ENCODE assay signal across 13 cellular contexts in the genomic region with DNA sequence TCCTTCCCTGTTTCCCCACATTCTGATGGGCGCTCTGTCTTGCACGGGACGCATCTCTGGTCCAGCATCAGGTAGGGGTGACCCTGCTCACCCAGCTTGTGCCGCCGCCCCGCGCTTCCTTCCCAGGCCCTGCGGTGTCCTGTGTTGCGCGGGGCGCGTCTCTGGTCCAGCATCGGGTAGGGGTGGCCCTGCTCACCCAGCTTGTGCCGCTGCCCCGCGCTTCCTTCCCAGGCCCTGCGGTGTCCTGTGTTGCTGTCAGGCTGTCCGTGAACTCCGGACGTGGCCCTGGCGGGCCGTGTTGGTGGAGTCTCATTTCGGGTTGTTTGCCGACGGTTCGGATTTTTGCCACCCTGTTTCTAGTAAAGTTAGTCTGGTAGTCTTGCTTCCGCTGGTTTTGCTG. TPM values are rescaled to one million over a fixed set of nuclear protein-coding genes. Genes with fewer than 3 reads are reported as not detected.
DNase-seq lines count a peak whose midpoint lies in the region; ATAC-seq, FAIRE-seq and TF ChIP-seq lines count a peak whose summit lies in the region.
"Had no signal": no experiment of that assay in that cellular context is flagged by ENCODE, and none has a peak within 500 bp of the region (broad histone marks: within the 10 kb centered on the region; RNA-seq: fewer than 3 reads in every experiment).

No MANE protein-coding gene starts in this region.

- ATAC-seq in HepG2 (no peak), right lobe of liver (no peak), WTC11 (no peak), GM21529 (IDR thresholded peaks at IDR 0.05; ENCODE audit: unreplicated experiment) (no peak), natural killer cell (no peak)

- in situ Hi-C loops in HepG2 (cut with HindIII; ENCODE audit: extremely low pct_ligation_motif_present, low pct_unique_long_range_greater_than_20kb) = no loop called here

- TF ChIP-seq EP300 in HepG2 (IDR thresholded peaks at IDR 0.05; ENCODE audit: low read depth in 2 of 2, low read length in 2 of 2) (no peak), HepG2 (CRISPR knock-in tag; IDR thresholded peaks at IDR 0.05; ENCODE audit: borderline replicate concordance) (no peak)

- H3K27ac ChIP-seq in HepG2 (ENCODE audit: extremely low read length, insufficient read depth, low read length) = no peak overlapping the region
- no peak overlapping the region for H3K27ac ChIP-seq in right lobe of liver
- H3K27ac ChIP-seq: PC-9 had no signal

- H2AFZ ChIP-seq in HepG2 (ENCODE audit: low read length) = no peak overlapping the region
- H2AFZ ChIP-seq: PC-9 had no signal

- no peak overlapping the region for H3K4me3 Mint-ChIP-seq in WTC11
- H3K4me3 Mint-ChIP-seq in nephron progenitor cell = no peak overlapping the region
- H3K4me3 Mint-ChIP-seq in natural killer cell = no peak overlapping the region

- POLR2A ChIA-PET in HepG2 (lab: Yijun Ruan, JAX) (no interaction called here), WTC11 (lab: Charles Lee) (no interaction called here)

- intact Hi-C loops in HepG2 (cut with micrococcal nuclease; ENCODE audit: unreplicated experiment) = no loop called here
- intact Hi-C loops in right lobe of liver (cut with DNase I) = no loop called here
- intact Hi-C loops in natural killer cell (cut with micrococcal nuclease) = no loop called here

- H4K20me1 ChIP-seq in HepG2 (ENCODE audit: insufficient read depth, low read length) = peaks cover 93% of the 10 kb centered on the region

- H3K27me3 Mint-ChIP-seq in WTC11 (ENCODE audit: low read depth) = no peaks in the 10 kb centered on the region; the same call in 1 of the 2 replicates
- H3K27me3 Mint-ChIP-seq in nephron progenitor cell (ENCODE audit: low read depth, poor library complexity) = no peaks in the 10 kb centered on the region
- no peaks in the 10 kb centered on the region for H3K27me3 Mint-ChIP-seq in natural killer cell (ENCODE audit: low read depth in 2 of 2)

- H3K36me3 ChIP-seq in HepG2 (replicated peaks in 1 of 2; ENCODE audit: control insufficient read depth in 1 of 2, insufficient read depth in 2 of 2, low read length in 2 of 2) (peaks cover 0 to 3% of the 10 kb centered on the region in 2 experiments; a peak in 4 of 5 replicates), right lobe of liver (no peaks in the 10 kb centered on the region)

- DNase-seq in HepG2 (ENCODE audit: low spot score) = no peak
- DNase-seq in right lobe of liver = no peak
- DNase-seq in WTC11 (ENCODE audit: low spot score) = no peak
- DNase-seq in nephron progenitor cell = no peak
- DNase-seq in NOMO-1 treated with DMSO at 0.1 percent for 48 hours (lab: John Stamatoyannopoulos, UW; ENCODE audit: unreplicated experiment) = no peak
- no peak for DNase-seq in natural killer cell
- DNase-seq: Calu3, KG1, NCI-H1092 treated with DMSO at 0.1 percent for 48 hours, NCI-H1694, NCI-H748 treated with DMSO at 0.1 percent for 48 hours, PC-9 had no signal

- no peaks in the 10 kb centered on the region; a peak in 1 of 5 replicates for H3K27me3 ChIP-seq in HepG2 (ENCODE audit: control insufficient read depth in 1 of 2, insufficient read depth in 2 of 2, low read length in 2 of 2)
- no peaks in the 10 kb centered on the region for H3K27me3 ChIP-seq in right lobe of liver

- no peak for FAIRE-seq in HepG2 (lab: Jason Lieb, UNC)

- peaks cover 97% of the 10 kb centered on the region for H3K79me2 ChIP-seq in HepG2 (ENCODE audit: insufficient read depth, low read length)

- no peak overlapping the region for H3K9ac ChIP-seq in HepG2 (ENCODE audit: insufficient read depth, low read depth, low read length)

- no TSS peak for BruUV-seq in HepG2 (replicated peaks; lab: Mats Ljungman, UMichigan)

- 96% methylated on average over 22 of the region's 27 CpGs for WGBS in HepG2 (ENCODE audit: low lambda C conversion rate)
- 89% methylated on average over 14 of the region's 27 CpGs for WGBS in right lobe of liver (ENCODE audit: insufficient coverage, low coverage, low lambda C conversion rate, missing lambda C conversion rate)

- H3K36me3 Mint-ChIP-seq in WTC11 (no peaks in the 10 kb centered on the region), nephron progenitor cell (ENCODE audit: low read depth) (no peaks in the 10 kb centered on the region), natural killer cell (no peaks in the 10 kb centered on the region)

- no peak overlapping the region for H3K4me2 ChIP-seq in HepG2 (ENCODE audit: low read depth, low read length)
- H3K4me2 ChIP-seq: PC-9 had no signal

- TF ChIP-seq CTCF in HepG2 (CRISPR knock-in tag; IDR thresholded peaks at IDR 0.05) (no peak), right lobe of liver (IDR thresholded peaks at IDR 0.05) (no peak), WTC11 (IDR thresholded peaks at IDR 0.05) (no peak), nephron progenitor cell (IDR thresholded peaks at IDR 0.05) (no peak), natural killer cell (IDR thresholded peaks at IDR 0.05) (no peak)

- peaks cover 60% of the 10 kb centered on the region for H3K4me1 ChIP-seq in HepG2 (ENCODE audit: insufficient read depth, low read length)
- H3K4me1 ChIP-seq in right lobe of liver = peaks cover 0 to 74% (median 38%) of the 10 kb centered on the region in 4 donors

- H3K9me3 ChIP-seq in HepG2 (ENCODE audit: low read length) (no peaks in the 10 kb centered on the region), right lobe of liver (no peaks in the 10 kb centered on the region)

- TF ChIP-seq RAD21 in HepG2 (CRISPR knock-in tag; IDR thresholded peaks at IDR 0.05) = no peak

- H3K4me3 ChIP-seq in HepG2 (replicated peaks in 1 of 3; ENCODE audit: insufficient read depth in 1 of 3, low read depth in 2 of 3, low read length in 3 of 3) (no peak overlapping the region), right lobe of liver (no peak overlapping the region)
- H3K4me3 ChIP-seq: PC-9 had no signal

- H3K9me3 Mint-ChIP-seq in WTC11 = no peaks in the 10 kb centered on the region
- no peaks in the 10 kb centered on the region for H3K9me3 Mint-ChIP-seq in nephron progenitor cell
- no peaks in the 10 kb centered on the region for H3K9me3 Mint-ChIP-seq in natural killer cell

- H3K27ac Mint-ChIP-seq in WTC11 (peak overlapping the region; percentile 7; the same call in 1 of the 2 replicates), nephron progenitor cell (peak overlapping the region; percentile 74), natural killer cell (no peak overlapping the region)

- CTCF ChIA-PET in HepG2 (lab: Yijun Ruan, JAX; ENCODE audit: low intra/inter-chr PET ratio, low total read pairs) = no interaction called here
- CTCF ChIA-PET in WTC11 (lab: Charles Lee) = interaction anchor here (0.9 kb wide), 1 partner anchor 64 kb away, joined by 3 read pairs; no protein-coding TSS in a partner anchor

- H3K4me1 Mint-ChIP-seq in WTC11 (peaks cover 5% of the 10 kb centered on the region), nephron progenitor cell (peaks cover 62% of the 10 kb centered on the region), natural killer cell (peaks cover 38 to 78% of the 10 kb centered on the region in 2 donors)

- TF ChIP-seq POLR2A in HepG2 (IDR thresholded peaks at IDR 0.05; ENCODE audit: insufficient read depth in 1 of 2, low read depth in 2 of 2, low read length in 2 of 2) (no peak), right lobe of liver (IDR thresholded peaks at IDR 0.05) (no peak)

TF ChIP-seq in HepG2, 621 proteins besides CTCF, POLR2A, EP300 and RAD21 (continues in another document):
- TF ChIP-seq ZNF768 (CRISPR knock-in tag; IDR thresholded peaks at IDR 0.05) (peak; percentile 78; the same call in 1 of the 2 replicates), ZBTB38 (CRISPR knock-in tag; IDR thresholded peaks at IDR 0.05) (peak; percentile 71)

TF ChIP-seq in WTC11, 78 proteins besides CTCF, POLR2A, EP300 and RAD21 (continues in another document):
- TF ChIP-seq CREM (CRISPR knock-in tag; IDR thresholded peaks at IDR 0.05) = no peak

RNA-seq across cellular contexts. Expression of gene FBRSL1, which starts 6.8 kb away (rescaled TPM):
- total RNA-seq in HepG2 (2016; rRNA removed; fragmentation: Illumina TruSeq; extraction: Trizol) (3.7 and 7.9 TPM in 2 replicates), right lobe of liver (10 to 100 TPM; 16.2 to 27.6 (median 23.3) TPM), WTC11 (2021) (120 to 129 TPM (median 126 TPM) in 3 replicates), natural killer cell (10 to 100 TPM; 67.5 to 78.0 (median 76.2) TPM)
- total RNA-seq in HepG2 (2016; cell fraction: cytosol; rRNA removed; fragmentation: Illumina TruSeq; extraction: Trizol; ENCODE audit: low read depth) = 2.7 and 3.6 TPM in 2 replicates
- 5.4 and 6.9 TPM in 2 replicates for total RNA-seq in HepG2 (2016; cell fraction: insoluble cytoplasmic fraction; rRNA removed; fragmentation: Illumina TruSeq; extraction: Trizol)
- 7.0 and 9.3 TPM in 2 replicates for total RNA-seq in HepG2 (2016; cell fraction: membrane; rRNA removed; fragmentation: Illumina TruSeq; extraction: Trizol)
- 10.9 and 11.0 TPM in 2 replicates for total RNA-seq in HepG2 (2016; cell fraction: nucleus; rRNA removed; fragmentation: Illumina TruSeq; extraction: Trizol)
- 3.6 and 4.9 TPM in 2 replicates for polyA plus RNA-seq in HepG2 (2011; rRNA removed)
- polyA plus RNA-seq in HepG2 (2011; cell fraction: cytosol; rRNA removed) = 3.0 and 6.0 TPM in 2 replicates
- polyA plus RNA-seq in HepG2 (2011; cell fraction: nucleus; rRNA removed) = 50.9 and 76.3 TPM in 2 replicates
- polyA plus RNA-seq in HepG2 (2012) = 25.5 and 31.0 TPM in 2 replicates
- polyA plus RNA-seq in HepG2 (2016; cell fraction: cytosol; fragmentation: Illumina TruSeq; extraction: Trizol; ENCODE audit: low read depth) = 5.9 and 6.4 TPM in 2 replicates
- 20.0 and 28.2 TPM in 2 replicates for polyA plus RNA-seq in HepG2 (2016; cell fraction: insoluble cytoplasmic fraction; fragmentation: Illumina TruSeq; extraction: Trizol; ENCODE audit: low read depth)
- 20.5 and 23.8 TPM in 2 replicates for polyA plus RNA-seq in HepG2 (2016; cell fraction: membrane; fragmentation: Illumina TruSeq; extraction: Trizol; ENCODE audit: low read depth)
- 64.1 and 69.3 TPM in 2 replicates for polyA plus RNA-seq in HepG2 (2016; cell fraction: nucleus; fragmentation: Illumina TruSeq; extraction: Trizol; ENCODE audit: insufficient read depth, low read depth)
- polyA minus RNA-seq in HepG2 (2011; rRNA and poly(A)+ RNA removed; ENCODE audit: low replicate concordance) = 3.8 and 7.6 TPM in 2 replicates
- 17.3 and 28.7 TPM in 2 replicates for polyA minus RNA-seq in HepG2 (2011; cell fraction: cytosol; rRNA and poly(A)+ RNA removed)
- polyA minus RNA-seq in HepG2 (2011; cell fraction: nucleus; rRNA and poly(A)+ RNA removed) = 8.5 and 11.2 TPM in 2 replicates

Comparison
In these comparisons a context has a peak if more than half of its experiments do, and no peak if none do; other contexts are left out.
1. H3K27ac Mint-ChIP-seq: peak in WTC11 (single experiment) and nephron progenitor cell (single experiment); none in natural killer cell (0 of 2).